1 cellular context compared by ENCODE assay signal in genomic region chr9:133884907-133885744, GRCh38.
TF ChIP-seq lines count a peak whose summit lies in the region.

No MANE protein-coding gene starts in this region.

TF ChIP-seq in HepG2, 621 proteins besides CTCF, POLR2A, EP300 and RAD21 (continued from another document and continues in another):
- no peak for TF ChIP-seq ZBTB40 (IDR thresholded peaks at IDR 0.05)
- TF ChIP-seq ZBTB40 (CRISPR knock-in tag; IDR thresholded peaks at IDR 0.05): peak; percentile 59; the same call in 1 of the 2 replicates
- TF ChIP-seq ZSCAN20 (CRISPR knock-in tag; IDR thresholded peaks at IDR 0.05; ENCODE audit: borderline replicate concordance): no peak
- TF ChIP-seq SIN3A (IDR thresholded peaks at IDR 0.05; ENCODE audit: borderline replicate concordance, low read depth, low read length): 0 out of 2 replicates have a peak, but pooled peaks have one; percentile 60
- TF ChIP-seq ZNF530 (CRISPR knock-in tag; IDR thresholded peaks at IDR 0.05; ENCODE audit: low read depth): no peak
- peak; percentile 85 for TF ChIP-seq SP5 (CRISPR knock-in tag; IDR thresholded peaks at IDR 0.05; ENCODE audit: borderline replicate concordance, low read depth)
- no peak for TF ChIP-seq ZNF24 (IDR thresholded peaks at IDR 0.05)
- TF ChIP-seq ZKSCAN8 (CRISPR knock-in tag; IDR thresholded peaks at IDR 0.05; ENCODE audit: borderline replicate concordance): peak; percentile 88; the same call in 1 of the 2 replicates
- TF ChIP-seq MIXL1 (CRISPR knock-in tag; IDR thresholded peaks at IDR 0.05): peak; percentile 80
- no peak for TF ChIP-seq MBD4 (IDR thresholded peaks at IDR 0.05; ENCODE audit: borderline replicate concordance, low read length)
- TF ChIP-seq ISX (CRISPR knock-in tag; conservative IDR thresholded peaks at IDR 0.05): no peak
- peak; percentile 59 for TF ChIP-seq GABPB1 (CRISPR knock-in tag; IDR thresholded peaks at IDR 0.05)
- peak; percentile 74 for TF ChIP-seq HBP1 (CRISPR knock-in tag; IDR thresholded peaks at IDR 0.05; ENCODE audit: low read depth)
- peak; percentile 96 for TF ChIP-seq RXRB (CRISPR knock-in tag; IDR thresholded peaks at IDR 0.05; ENCODE audit: borderline replicate concordance)
- no peak for TF ChIP-seq PAWR (CRISPR knock-in tag; IDR thresholded peaks at IDR 0.05; ENCODE audit: borderline replicate concordance)
- no peak for TF ChIP-seq RAD51 (IDR thresholded peaks at IDR 0.05; ENCODE audit: borderline replicate concordance)
- no peak for TF ChIP-seq MTERF4 (CRISPR knock-in tag; IDR thresholded peaks at IDR 0.05)
- TF ChIP-seq FOXM1 (CRISPR knock-in tag; IDR thresholded peaks at IDR 0.05): no peak
- peak; percentile 72; the same call in 1 of the 2 replicates for TF ChIP-seq HNRNPL (IDR thresholded peaks at IDR 0.05; ENCODE audit: low read depth, low read length)
- TF ChIP-seq ZBTB20 (CRISPR knock-in tag; IDR thresholded peaks at IDR 0.05; ENCODE audit: borderline replicate concordance, low read depth): peak; percentile 72
- no peak for TF ChIP-seq PCBP1 (IDR thresholded peaks at IDR 0.05; ENCODE audit: borderline replicate concordance, low read depth, low read length)
- 0 out of 2 replicates have a peak, but pooled peaks have one; percentile 20 for TF ChIP-seq ZNF232 (CRISPR knock-in tag; IDR thresholded peaks at IDR 0.05; ENCODE audit: borderline replicate concordance)
- peak; percentile 70; the same call in 1 of the 2 replicates for TF ChIP-seq ZNF354B (CRISPR knock-in tag; IDR thresholded peaks at IDR 0.05)
- TF ChIP-seq ZNF264 (CRISPR knock-in tag; IDR thresholded peaks at IDR 0.05): peak; percentile 88; the same call in 1 of the 2 replicates
- peak; percentile 50 for TF ChIP-seq PHF8 (CRISPR knock-in tag; IDR thresholded peaks at IDR 0.05)
- TF ChIP-seq ZMYM3 (CRISPR knock-in tag; IDR thresholded peaks at IDR 0.05): peak; percentile 72; the same call in 1 of the 2 replicates
- TF ChIP-seq ZNF598 (CRISPR knock-in tag; IDR thresholded peaks at IDR 0.05; ENCODE audit: borderline replicate concordance): no peak
- peak; percentile 38; the same call in 1 of the 2 replicates for TF ChIP-seq DPF2 (CRISPR knock-in tag; IDR thresholded peaks at IDR 0.05; ENCODE audit: borderline replicate concordance, low read depth)
- TF ChIP-seq RBAK (CRISPR knock-in tag; IDR thresholded peaks at IDR 0.05): no peak
- TF ChIP-seq RARA (CRISPR knock-in tag; IDR thresholded peaks at IDR 0.05): peak; percentile 99
- peak in 1 of 2 experiments; percentile 75; a peak in 2 of 4 replicates for TF ChIP-seq ATF4 (CRISPR knock-in tag; IDR thresholded peaks at IDR 0.05)
- TF ChIP-seq ZSCAN31 (CRISPR knock-in tag; IDR thresholded peaks at IDR 0.05; ENCODE audit: low read depth): peak; percentile 90
- TF ChIP-seq MEF2D (CRISPR knock-in tag; IDR thresholded peaks at IDR 0.05): peak; percentile 54; the same call in 1 of the 2 replicates
- TF ChIP-seq DBP (CRISPR knock-in tag; IDR thresholded peaks at IDR 0.05; ENCODE audit: not compliant biosample characterization): no peak
- no peak for TF ChIP-seq FOXA1 (IDR thresholded peaks at IDR 0.05)
- TF ChIP-seq FOXA1 (CRISPR knock-in tag; IDR thresholded peaks at IDR 0.05): peak; percentile 91
- peak; percentile 58 for TF ChIP-seq ZFY (CRISPR knock-in tag; IDR thresholded peaks at IDR 0.05)
- TF ChIP-seq TAF1 (CRISPR knock-in tag; IDR thresholded peaks at IDR 0.05): peak; percentile 30; the same call in 1 of the 2 replicates
- peak; percentile 79; the same call in 1 of the 2 replicates for TF ChIP-seq REL (CRISPR knock-in tag; conservative IDR thresholded peaks at IDR 0.05)
- peak; percentile 60 for TF ChIP-seq SP4 (CRISPR knock-in tag; IDR thresholded peaks at IDR 0.05)
- peak; percentile 23; the same call in 1 of the 2 replicates for TF ChIP-seq GMEB1 (CRISPR knock-in tag; IDR thresholded peaks at IDR 0.05; ENCODE audit: borderline replicate concordance)
- no peak for TF ChIP-seq ZNF550 (CRISPR knock-in tag; IDR thresholded peaks at IDR 0.05; ENCODE audit: borderline replicate concordance)
- TF ChIP-seq TGIF2 (CRISPR knock-in tag; IDR thresholded peaks at IDR 0.05): peak; percentile 94
- TF ChIP-seq GLI4 (CRISPR knock-in tag; IDR thresholded peaks at IDR 0.05; ENCODE audit: borderline replicate concordance): no peak
- TF ChIP-seq SKIL (CRISPR knock-in tag; IDR thresholded peaks at IDR 0.05; ENCODE audit: borderline replicate concordance): peak; percentile 99
- peak; percentile 94 for TF ChIP-seq HIVEP1 (CRISPR knock-in tag; IDR thresholded peaks at IDR 0.05)
- TF ChIP-seq ZNF674 (CRISPR knock-in tag; IDR thresholded peaks at IDR 0.05; ENCODE audit: low read depth): no peak
- peak in 1 of 2 experiments; percentile 67; a peak in 1 of 4 replicates for TF ChIP-seq KLF16 (CRISPR knock-in tag; IDR thresholded peaks at IDR 0.05)
